Comparison of ENCODE assay signal across 31 cellular contexts in the genomic region with DNA sequence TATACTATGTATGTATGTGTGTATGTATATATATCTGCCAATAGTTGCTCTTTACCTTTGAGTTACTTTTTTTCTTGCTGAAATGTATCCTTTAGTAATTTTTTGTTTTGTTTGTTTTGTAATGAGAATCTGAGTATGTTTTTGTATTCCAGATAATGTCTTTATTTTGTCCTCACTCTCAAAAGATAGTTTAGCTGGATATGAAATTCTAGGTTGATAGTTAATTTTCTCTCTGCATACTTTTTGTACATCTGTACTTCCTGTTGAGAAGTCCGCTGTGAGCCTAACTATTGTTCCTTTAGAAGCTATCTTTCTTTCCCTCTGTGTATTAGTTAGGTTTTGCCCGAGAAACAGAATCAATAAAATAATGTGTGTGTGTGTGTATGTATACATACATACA. TPM values are rescaled to one million over a fixed set of nuclear protein-coding genes. Genes with fewer than 3 reads are reported as not detected.
"Had no signal": no experiment of that assay in that cellular context is flagged by ENCODE, and none has a peak within 500 bp of the region (broad histone marks: within the 10 kb centered on the region; RNA-seq: fewer than 3 reads in every experiment).

No MANE protein-coding gene starts in this region.

- FAIRE-seq: astrocyte, bronchial epithelial cell had no signal

- DNase-seq: activated CD4-positive, alpha-beta memory T cell treated with anti-CD3 and anti-CD28 coated beads, Interleukin-2, amount 10 ng/mL, durations not matched to agents 7 days and 5 days; activated CD4-positive, alpha-beta T cell treated with anti-CD3 and anti-CD28 coated beads for 1 hour; activated CD4-positive, alpha-beta T cell treated with anti-CD3 and anti-CD28 coated beads for 4 hours; activated CD4-positive, alpha-beta T cell treated with anti-CD3 and anti-CD28 coated beads, Interleukin-2, amount 10 ng/mL, durations not matched to agents 7 days and 5 days; activated CD4-positive, alpha-beta T cell treated with anti-CD3 and anti-CD28 coated beads, Interleukin-2, amount 50 U/mL, for 4 hours; activated CD8-positive, alpha-beta memory T cell treated with anti-CD3 and anti-CD28 coated beads, Interleukin-2, amount 50 U/mL, for 48 hours; activated gamma-delta T cell; activated naive CD4-positive, alpha-beta T cell; activated naive CD4-positive, alpha-beta T cell treated with anti-CD3 and anti-CD28 coated beads, Interleukin-2, amount 10 ng/mL, durations not matched to agents 7 days and 5 days; activated naive CD8-positive, alpha-beta T cell treated with anti-CD3 and anti-CD28 coated beads, Interleukin-2, amount 10 ng/mL, durations not matched to agents 7 days and 5 days; activated T-cell treated with anti-CD3 and anti-CD28 coated beads for 4 hours; activated T-cell treated with anti-CD3 and anti-CD28 coated beads, Interleukin-2, amount 50 U/mL, for 24 hours; activated T-cell treated with anti-CD3 and anti-CD28 coated beads, Interleukin-2, amount 50 U/mL, for 72 hours; brain microvascular endothelial cell; cortex of kidney; dermis blood vessel endothelial cell; effector CD4-positive, alpha-beta T cell; effector memory CD8-positive, alpha-beta T cell; foreskin keratinocyte; gastrocnemius medialis; glutamatergic neuron; heart left ventricle; T-helper 2 cell had no signal

- H3K27me3 ChIP-seq: brain microvascular endothelial cell, esophagus muscularis mucosa, foreskin keratinocyte, gastrocnemius medialis, heart left ventricle had no signal

- ATAC-seq: activated naive CD4-positive, alpha-beta T cell treated with anti-CD3 and anti-CD28 coated beads, Interleukin-2, amount 50 U/mL, for 72 hours; activated T-cell treated with anti-CD3 and anti-CD28 coated beads, Interleukin-2, amount 50 U/mL, for 72 hours; effector memory CD8-positive, alpha-beta T cell; foreskin keratinocyte; gastrocnemius medialis; heart left ventricle; WTC11 had no signal

- H3K4me1 ChIP-seq: esophagus muscularis mucosa, gastrocnemius medialis, heart left ventricle had no signal

- H3K4me3 ChIP-seq: esophagus muscularis mucosa, gastrocnemius medialis, heart left ventricle had no signal

- H3K9me3 ChIP-seq: gastrocnemius medialis had no signal

- H3K27ac ChIP-seq: brain microvascular endothelial cell, esophagus muscularis mucosa, foreskin keratinocyte, gastrocnemius medialis, heart left ventricle had no signal

- H3K36me3 ChIP-seq: brain microvascular endothelial cell, gastrocnemius medialis had no signal

RNA-seq across cellular contexts. Expression of gene HMX2, which starts 35.8 kb away (rescaled TPM):
- total RNA-seq: activated CD4-positive, alpha-beta memory T cell treated with anti-CD3 and anti-CD28 coated beads, Interleukin-2, amount 10 ng/mL, durations not matched to agents 7 days and 5 days; activated CD4-positive, alpha-beta T cell treated with anti-CD3 and anti-CD28 coated beads, Interleukin-2, amount 10 ng/mL, durations not matched to agents 7 days and 5 days; activated naive CD8-positive, alpha-beta T cell treated with anti-CD3 and anti-CD28 coated beads, Interleukin-2, amount 10 ng/mL, durations not matched to agents 7 days and 5 days; astrocyte; bronchial epithelial cell; cardiac septum; cerebellum; dermis blood vessel endothelial cell; esophagus muscularis mucosa; foreskin keratinocyte; gastrocnemius medialis; heart left ventricle; T-helper 1 cell treated with Interleukin-12 subunit alpha and Interleukin-12 subunit beta and Interleukin-4 antibody, amounts not matched to agents 30 ng/mL and 1 ng/mL, for 36 hours had no signal
- polyA plus RNA-seq: foreskin keratinocyte, heart left ventricle had no signal

RNA-seq across cellular contexts. Expression of gene HMX3, which starts 48.0 kb away (rescaled TPM):
- total RNA-seq: activated CD4-positive, alpha-beta memory T cell treated with anti-CD3 and anti-CD28 coated beads, Interleukin-2, amount 10 ng/mL, durations not matched to agents 7 days and 5 days; activated CD4-positive, alpha-beta T cell treated with anti-CD3 and anti-CD28 coated beads, Interleukin-2, amount 10 ng/mL, durations not matched to agents 7 days and 5 days; activated naive CD8-positive, alpha-beta T cell treated with anti-CD3 and anti-CD28 coated beads, Interleukin-2, amount 10 ng/mL, durations not matched to agents 7 days and 5 days; astrocyte; bronchial epithelial cell; cardiac septum; cerebellum; dermis blood vessel endothelial cell; esophagus muscularis mucosa; foreskin keratinocyte; gastrocnemius medialis; T-helper 1 cell treated with Interleukin-12 subunit alpha and Interleukin-12 subunit beta and Interleukin-4 antibody, amounts not matched to agents 30 ng/mL and 1 ng/mL, for 36 hours; WTC11 had no signal
- polyA plus RNA-seq: foreskin keratinocyte, heart left ventricle had no signal
